ENCODE assay signal across 17 cellular contexts in the genomic region with DNA sequence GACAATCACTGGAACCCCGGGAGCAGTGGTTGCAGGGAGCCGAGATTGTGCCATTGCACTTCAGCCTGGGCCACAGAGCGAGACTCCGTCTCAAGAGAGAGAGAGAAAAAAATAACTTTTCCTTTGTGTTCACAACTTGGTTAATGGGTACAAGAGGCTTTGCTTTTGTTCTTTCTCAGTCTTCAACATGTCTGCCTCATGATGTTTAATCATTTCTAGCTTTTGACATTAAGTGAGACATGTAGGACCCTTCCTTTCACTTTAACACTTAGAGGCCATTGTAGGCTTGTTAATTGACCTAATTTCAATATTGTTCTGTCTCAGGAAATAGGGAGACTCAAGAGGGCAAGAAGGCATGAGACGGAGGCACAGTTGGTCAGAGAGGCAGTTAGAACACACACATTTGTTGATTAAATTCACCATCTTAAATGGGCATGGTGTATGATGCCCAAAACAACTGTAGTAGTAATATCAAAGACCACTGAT. TPM values are rescaled to one million over a fixed set of nuclear protein-coding genes. Genes with fewer than 3 reads are reported as not detected.
DNase-seq lines count a peak whose midpoint lies in the region; ATAC-seq and TF ChIP-seq lines count a peak whose summit lies in the region.
"Had no signal": no experiment of that assay in that cellular context is flagged by ENCODE, and none has a peak within 500 bp of the region (broad histone marks: within the 10 kb centered on the region; RNA-seq: fewer than 3 reads in every experiment).

No MANE protein-coding gene starts in this region.

- H3K79me2 ChIP-seq in GM23338 (replicated peaks; ENCODE audit: insufficient read depth) (no peaks in the 10 kb centered on the region), mammary epithelial cell (ENCODE audit: insufficient read depth, low read length) (no peaks in the 10 kb centered on the region)

- no peaks in the 10 kb centered on the region for H4K20me1 ChIP-seq in GM23338 (replicated peaks; ENCODE audit: insufficient read depth)
- no peaks in the 10 kb centered on the region for H4K20me1 ChIP-seq in mammary epithelial cell (ENCODE audit: insufficient read depth, low read length)

- DNase-seq in GM23338 (ENCODE audit: low spot score) (no peak), RWPE1 (ENCODE audit: low spot score) (no peak), renal cortical epithelial cell (ENCODE audit: low read depth) (peak; percentile 45), cardiac septum (ENCODE audit: low spot score) (no peak), mammary epithelial cell (no peak)
- DNase-seq in activated CD8-positive, alpha-beta memory T cell treated with anti-CD3 and anti-CD28 coated beads, Interleukin-2, amount 50 U/mL, for 48 hours = no peak
- DNase-seq: CD4-positive, CD25-positive, alpha-beta regulatory T cell; DMS79; Kasumi-1; MM.1S; NCI-H1105; NCI-H1694 treated with DMSO at 0.1 percent for 48 hours; NCI-H2107; NCI-H345; NCI-H526 treated with DMSO at 0.1 percent for 48 hours; SIG-M5 had no signal

- H2AFZ ChIP-seq in GM23338 (no peak overlapping the region), mammary epithelial cell (ENCODE audit: low read depth, low read length) (no peak overlapping the region)

- H3K36me3 Mint-ChIP-seq in GM23338 (ENCODE audit: low read depth) = 0 out of 3 replicates have a peak, but pooled peaks cover 3% of the 10 kb centered on the region

- intact Hi-C loops in cardiac septum (cut with DNase I) (no loop called here), mammary epithelial cell (cut with micrococcal nuclease) (no loop called here)

- no peaks in the 10 kb centered on the region for H3K27me3 ChIP-seq in GM23338 (ENCODE audit: insufficient read depth)
- no peaks in the 10 kb centered on the region for H3K27me3 ChIP-seq in mammary epithelial cell (ENCODE audit: insufficient read depth, low read length)

- H3K9ac ChIP-seq in mammary epithelial cell (ENCODE audit: insufficient read depth, low read length) = no peak overlapping the region

- peaks cover 5% of the 10 kb centered on the region for H3K27me3 Mint-ChIP-seq in GM23338 (ENCODE audit: insufficient read depth, low read depth, poor library complexity)
- H3K27me3 Mint-ChIP-seq: CD4-positive, CD25-positive, alpha-beta regulatory T cell had no signal

- H3K4me1 ChIP-seq in GM23338 (ENCODE audit: insufficient read depth) = peaks cover 3% of the 10 kb centered on the region; the same call in 1 of the 2 replicates
- peaks cover 13% of the 10 kb centered on the region for H3K4me1 ChIP-seq in mammary epithelial cell (ENCODE audit: insufficient read depth, low read length)

- CTCF ChIA-PET in RWPE1 (lab: Yijun Ruan, JAX) = no interaction called here
- CTCF ChIA-PET in mammary epithelial cell (lab: Charles Lee; ENCODE audit: low non-redundant PET) = no interaction called here

- dilution Hi-C loops in mammary epithelial cell (cut with HindIII; ENCODE audit: low sequenced_read_pairs) = no loop called here

- H3K36me3 ChIP-seq in GM23338 (ENCODE audit: insufficient read depth) (no peaks in the 10 kb centered on the region), mammary epithelial cell (ENCODE audit: insufficient read depth, low read length) (no peaks in the 10 kb centered on the region)

- no peak overlapping the region for H3K4me3 Mint-ChIP-seq in GM23338
- H3K4me3 Mint-ChIP-seq: CD4-positive, CD25-positive, alpha-beta regulatory T cell had no signal

- POLR2A ChIA-PET in RWPE1 (lab: Yijun Ruan, JAX; ENCODE audit: low non-redundant PET) = no interaction called here

- WGBS in mammary epithelial cell (ENCODE audit: low coverage, missing lambda C conversion rate) = 98% methylated on average over 4 of the region's 5 CpGs

- H3K4me2 ChIP-seq in GM23338 (0 out of 2 replicates have a peak overlapping the region, but pooled peaks have one; percentile 60), mammary epithelial cell (ENCODE audit: insufficient read depth, low read depth, low read length) (no peak overlapping the region)

- H3K4me1 Mint-ChIP-seq in GM23338 = peaks cover 4% of the 10 kb centered on the region; the same call in 2 of the 3 replicates

- H3K4me3 ChIP-seq in GM23338 = no peak overlapping the region
- no peak overlapping the region for H3K4me3 ChIP-seq in mammary epithelial cell (replicated peaks in 1 of 3; ENCODE audit: insufficient read depth in 1 of 3, low read depth in 2 of 3, low read length in 3 of 3)

- H3K27ac ChIP-seq in GM23338 (ENCODE audit: low read depth) (no peak overlapping the region), RWPE1 (0 out of 2 replicates have a peak overlapping the region, but pooled peaks have one; percentile 41), mammary epithelial cell (ENCODE audit: insufficient read depth, low read depth, low read length) (no peak overlapping the region)

- no TSS peak for BruUV-seq in mammary epithelial cell (replicated peaks; lab: Mats Ljungman, UMichigan)

- H3F3A ChIP-seq in GM23338 (replicated peaks; ENCODE audit: low read depth) = no peaks in the 10 kb centered on the region

- no peak overlapping the region for H3K27ac Mint-ChIP-seq in GM23338
- H3K27ac Mint-ChIP-seq: CD4-positive, CD25-positive, alpha-beta regulatory T cell had no signal

- peaks cover 6% of the 10 kb centered on the region; the same call in 2 of the 3 replicates for H3K9me3 Mint-ChIP-seq in GM23338
- H3K9me3 Mint-ChIP-seq: CD4-positive, CD25-positive, alpha-beta regulatory T cell had no signal

- TF ChIP-seq CTCF in GM23338 (conservative IDR thresholded peaks at IDR 0.05; ENCODE audit: low read depth in 2 of 2) (no peak), RWPE1 (conservative IDR thresholded peaks at IDR 0.05; ENCODE audit: low read depth) (no peak), mammary epithelial cell (conservative IDR thresholded peaks at IDR 0.05 in 1 of 2, IDR thresholded peaks at IDR 0.05 in 1 of 2; ENCODE audit: extremely low read depth in 1 of 2, insufficient read depth in 1 of 2, low read depth in 1 of 2, low read length in 2 of 2) (no peak)

- H3K9me2 ChIP-seq in GM23338 (ENCODE audit: insufficient read depth) = no peaks in the 10 kb centered on the region

- no peaks in the 10 kb centered on the region for H3K9me3 ChIP-seq in mammary epithelial cell (replicated peaks; ENCODE audit: insufficient read depth, low read length)

- in situ Hi-C loops in mammary epithelial cell (cut with MboI; ENCODE audit: low sequenced_read_pairs in 2 of 2) = no loop called here

- ATAC-seq in GM18873 (IDR thresholded peaks at IDR 0.05; ENCODE audit: low FRiP score, unreplicated experiment) (peak; percentile 55), GM23338 (no peak)

TF ChIP-seq in GM23338, 12 proteins besides CTCF, POLR2A, EP300 and RAD21 (continues in another document):
- no peak for TF ChIP-seq EZH2phosphoT487 (IDR thresholded peaks at IDR 0.05; ENCODE audit: unreplicated experiment)
- TF ChIP-seq ETS1 (IDR thresholded peaks at IDR 0.05) = no peak
- TF ChIP-seq JUNB (IDR thresholded peaks at IDR 0.05; ENCODE audit: unreplicated experiment) = no peak
- no peak for TF ChIP-seq NANOG (IDR thresholded peaks at IDR 0.05; ENCODE audit: borderline replicate concordance)
- TF ChIP-seq ZNF114 (CRISPR knock-in tag; IDR thresholded peaks at IDR 0.05) = no peak
- TF ChIP-seq ZNF331 (CRISPR knock-in tag; IDR thresholded peaks at IDR 0.05; ENCODE audit: low read depth) = no peak
- TF ChIP-seq POLR2AphosphoS5 (IDR thresholded peaks at IDR 0.05; ENCODE audit: low read depth) = no peak
- TF ChIP-seq REST (IDR thresholded peaks at IDR 0.05; ENCODE audit: unreplicated experiment) = no peak
- no peak for TF ChIP-seq EZH2 (IDR thresholded peaks at IDR 0.05; ENCODE audit: low read depth, unreplicated experiment)

RNA-seq across cellular contexts. Expression of gene CRCP, which starts 9.3 kb away (rescaled TPM):
- total RNA-seq in GM23338 (2014; rRNA removed; shearing (Covaris generic)) = 43.4 and 60.5 TPM in 2 replicates
- 24.1 and 36.1 TPM in 2 replicates for polyA plus RNA-seq in GM23338 (2016; fragmentation: Nextera tagmentation; extraction: Ambion mirVana)
- total RNA-seq in renal cortical epithelial cell = 39.5 and 64.1 TPM in 2 replicates
- 19.4 TPM for total RNA-seq in cardiac septum
- 10 to 100 TPM; 34.7 to 35.3 TPM for total RNA-seq in mammary epithelial cell
- 34.1 TPM for polyA plus RNA-seq in mammary epithelial cell
- 123 TPM for polyA minus RNA-seq in mammary epithelial cell

RNA-seq across cellular contexts. Expression of gene ASL, which starts 29.7 kb away (rescaled TPM):
- total RNA-seq in GM23338 (2014; rRNA removed; shearing (Covaris generic)) = 36.9 and 40.0 TPM in 2 replicates
- polyA plus RNA-seq in GM23338 (2016; fragmentation: Nextera tagmentation; extraction: Ambion mirVana) (13.0 and 14.9 TPM in 2 replicates), mammary epithelial cell (64.7 TPM)
- total RNA-seq in renal cortical epithelial cell (45.8 and 147 TPM in 2 replicates), cardiac septum (11.7 TPM), mammary epithelial cell (10 to 100 TPM; 43.5 to 59.7 TPM)
- 17.2 TPM for polyA minus RNA-seq in mammary epithelial cell
